28 cellular contexts compared by ENCODE assay signal in the genomic region with DNA sequence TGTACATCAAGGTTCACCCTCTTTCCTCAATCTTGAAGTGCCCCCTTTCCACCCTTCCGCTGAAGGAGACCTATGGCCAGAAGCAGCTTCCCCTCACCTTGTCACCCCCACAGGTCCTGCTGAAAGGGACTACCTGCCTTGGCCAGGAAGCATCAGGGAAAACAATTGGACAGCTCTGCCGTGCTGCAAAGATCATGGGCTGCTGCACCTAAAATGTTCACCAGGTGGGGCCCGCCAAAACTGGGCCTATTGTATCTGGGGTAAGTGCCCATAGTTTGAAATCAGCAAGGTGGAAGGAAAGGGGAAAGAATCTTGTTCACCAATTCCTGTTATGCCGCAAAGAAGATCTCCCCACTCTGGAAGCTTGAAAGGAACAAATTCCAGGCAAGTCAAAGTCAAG. TPM values are rescaled to one million over a fixed set of nuclear protein-coding genes. Genes with fewer than 3 reads are reported as not detected.
"Had no signal": no experiment of that assay in that cellular context is flagged by ENCODE, and none has a peak within 500 bp of the region (broad histone marks: within the 10 kb centered on the region; RNA-seq: fewer than 3 reads in every experiment).

No MANE protein-coding gene starts in this region.

- H3K9me3 Mint-ChIP-seq: stimulated activated effector memory CD8-positive, alpha-beta T cell treated with anti-CD3 and anti-CD28 coated beads, Interleukin-12 subunit alpha, Interleukin-12 subunit beta, amount 100 ng/mL, for 72 hours; stimulated activated memory B cell treated with anti-CD40 and anti-IgM and Interleukin-4, amounts not matched to agents 10 μg/mL and 1 μg/mL and 100 μg/mL, for 72 hours; stimulated activated naive B cell treated with anti-CD40 and anti-IgM and Interleukin-4, amounts not matched to agents 10 μg/mL and 1 μg/mL and 100 μg/mL, for 72 hours; stimulated activated naive CD8-positive, alpha-beta T cell treated with anti-CD3 and anti-CD28 coated beads, Interleukin-15, amount 100 ng/mL, for 72 hours; stimulated activated naive CD8-positive, alpha-beta T cell treated with anti-CD3 and anti-CD28 coated beads, Interleukin-15, Interleukin-2, amounts not matched to agents 100 ng/mL and 50 ng/mL, for 24 hours; type B pancreatic cell had no signal

- H3K9me3 ChIP-seq: stomach, suprapubic skin, testis, thoracic aorta, thyroid gland, tibial artery, tibial nerve, transverse colon, upper lobe of left lung, upper lobe of right lung, uterus, vagina had no signal

- H3K4me3 Mint-ChIP-seq: stimulated activated effector memory CD8-positive, alpha-beta T cell treated with anti-CD3 and anti-CD28 coated beads, Interleukin-12 subunit alpha, Interleukin-12 subunit beta, amount 100 ng/mL, for 72 hours; stimulated activated memory B cell treated with anti-CD40 and anti-IgM and Interleukin-4, amounts not matched to agents 10 μg/mL and 1 μg/mL and 100 μg/mL, for 72 hours; stimulated activated naive B cell treated with anti-CD40 and anti-IgM and Interleukin-4, amounts not matched to agents 10 μg/mL and 1 μg/mL and 100 μg/mL, for 72 hours; stimulated activated naive CD8-positive, alpha-beta T cell treated with anti-CD3 and anti-CD28 coated beads, Interleukin-15, amount 100 ng/mL, for 72 hours; stimulated activated naive CD8-positive, alpha-beta T cell treated with anti-CD3 and anti-CD28 coated beads, Interleukin-15, Interleukin-2, amounts not matched to agents 100 ng/mL and 50 ng/mL, for 24 hours; type B pancreatic cell had no signal

- H3K36me3 Mint-ChIP-seq: stimulated activated effector memory CD8-positive, alpha-beta T cell treated with anti-CD3 and anti-CD28 coated beads, Interleukin-12 subunit alpha, Interleukin-12 subunit beta, amount 100 ng/mL, for 72 hours; stimulated activated memory B cell treated with anti-CD40 and anti-IgM and Interleukin-4, amounts not matched to agents 10 μg/mL and 1 μg/mL and 100 μg/mL, for 72 hours; stimulated activated naive B cell treated with anti-CD40 and anti-IgM and Interleukin-4, amounts not matched to agents 10 μg/mL and 1 μg/mL and 100 μg/mL, for 72 hours; type B pancreatic cell had no signal

- ATAC-seq: stimulated activated effector memory CD8-positive, alpha-beta T cell treated with anti-CD3 and anti-CD28 coated beads, Interleukin-12 subunit alpha, Interleukin-12 subunit beta, amount 100 ng/mL, for 72 hours; stimulated activated memory B cell treated with anti-CD40 and anti-IgM and Interleukin-4, amounts not matched to agents 10 μg/mL and 1 μg/mL and 100 μg/mL, for 72 hours; stimulated activated naive B cell treated with anti-CD40 and anti-IgM and Interleukin-4, amounts not matched to agents 10 μg/mL and 1 μg/mL and 100 μg/mL, for 72 hours; stimulated activated naive CD8-positive, alpha-beta T cell treated with anti-CD3 and anti-CD28 coated beads, Interleukin-15, amount 100 ng/mL, for 72 hours; stimulated activated naive CD8-positive, alpha-beta T cell treated with anti-CD3 and anti-CD28 coated beads, Interleukin-15, Interleukin-2, amounts not matched to agents 100 U/mL and 50 U/mL, for 24 hours; upper lobe of right lung had no signal

- H3K4me1 Mint-ChIP-seq: stimulated activated effector memory CD8-positive, alpha-beta T cell treated with anti-CD3 and anti-CD28 coated beads, Interleukin-12 subunit alpha, Interleukin-12 subunit beta, amount 100 ng/mL, for 72 hours; stimulated activated memory B cell treated with anti-CD40 and anti-IgM and Interleukin-4, amounts not matched to agents 10 μg/mL and 1 μg/mL and 100 μg/mL, for 72 hours; stimulated activated naive B cell treated with anti-CD40 and anti-IgM and Interleukin-4, amounts not matched to agents 10 μg/mL and 1 μg/mL and 100 μg/mL, for 72 hours; stimulated activated naive CD8-positive, alpha-beta T cell treated with anti-CD3 and anti-CD28 coated beads, Interleukin-15, amount 100 ng/mL, for 72 hours had no signal

- H3K27ac ChIP-seq: stomach, suprapubic skin, testis, thoracic aorta, thyroid gland, tibial artery, tibial nerve, transverse colon, upper lobe of left lung, upper lobe of right lung, uterus, vagina had no signal

- H3K4me3 ChIP-seq: stomach, suprapubic skin, testis, thoracic aorta, thyroid gland, tibial artery, tibial nerve, transverse colon, upper lobe of left lung, upper lobe of right lung, uterus, vagina had no signal

- H3K36me3 ChIP-seq: stomach, suprapubic skin, thoracic aorta, thyroid gland, tibial artery, tibial nerve, transverse colon, upper lobe of left lung, upper lobe of right lung, uterus, vagina had no signal

- H3K27me3 ChIP-seq: stomach, suprapubic skin, testis, thyroid gland, tibial artery, tibial nerve, transverse colon, upper lobe of left lung, upper lobe of right lung, uterus, vagina had no signal

- DNase-seq: stimulated activated CD4-positive, alpha-beta T cell treated with anti-CD3 and anti-CD28 coated beads, Interleukin-2, amount 100 ng/mL, for 48 hours; stimulated activated CD4-positive, alpha-beta T cell treated with anti-CD3 and anti-CD28 coated beads, Interleukin-4, amount 100 ng/mL, for 1 hour; stimulated activated CD4-positive, alpha-beta T cell treated with anti-CD3 and anti-CD28 coated beads, Interleukin-4, amount 100 ng/mL, for 24 hours; stimulated activated CD4-positive, alpha-beta T cell treated with anti-CD3 and anti-CD28 coated beads, Interleukin-4, amount 100 ng/mL, for 4 hours; stimulated activated CD8-positive, alpha-beta memory T cell treated with anti-CD3 and anti-CD28 coated beads, Interleukin-4, amount 100 ng/mL, for 48 hours; stimulated activated naive B cell treated with anti-CD40 and anti-IgM and Interleukin-4, amounts not matched to agents 10 μg/mL and 1 μg/mL and 100 μg/mL, for 72 hours; stimulated activated naive CD4-positive, alpha-beta T cell; stimulated activated naive CD4-positive, alpha-beta T cell treated with Interleukin-2 at 50 U/mL for 16 hours; stimulated activated naive CD8-positive, alpha-beta T cell treated with anti-CD3 and anti-CD28 coated beads, Interleukin-15, amount 100 ng/mL, for 72 hours; stimulated activated naive CD8-positive, alpha-beta T cell treated with anti-CD3 and anti-CD28 coated beads, Interleukin-15, Interleukin-2, amounts not matched to agents 100 U/mL and 50 U/mL, for 24 hours; stomach; testis; thyroid gland; tibial artery; transverse colon; trophoblast cell; upper lobe of left lung; upper lobe of right lung; uterus had no signal

- FAIRE-seq: urothelium cell line had no signal

- H3K27ac Mint-ChIP-seq: stimulated activated effector memory CD8-positive, alpha-beta T cell treated with anti-CD3 and anti-CD28 coated beads, Interleukin-12 subunit alpha, Interleukin-12 subunit beta, amount 100 ng/mL, for 72 hours; stimulated activated memory B cell treated with anti-CD40 and anti-IgM and Interleukin-4, amounts not matched to agents 10 μg/mL and 1 μg/mL and 100 μg/mL, for 72 hours; stimulated activated naive B cell treated with anti-CD40 and anti-IgM and Interleukin-4, amounts not matched to agents 10 μg/mL and 1 μg/mL and 100 μg/mL, for 72 hours; stimulated activated naive CD8-positive, alpha-beta T cell treated with anti-CD3 and anti-CD28 coated beads, Interleukin-15, amount 100 ng/mL, for 72 hours; stimulated activated naive CD8-positive, alpha-beta T cell treated with anti-CD3 and anti-CD28 coated beads, Interleukin-15, Interleukin-2, amounts not matched to agents 100 ng/mL and 50 ng/mL, for 24 hours; type B pancreatic cell had no signal

- H3K4me1 ChIP-seq: stomach, suprapubic skin, testis, thyroid gland, tibial artery, tibial nerve, transverse colon, upper lobe of left lung, upper lobe of right lung, uterus, vagina had no signal

- H3K27me3 Mint-ChIP-seq: stimulated activated memory B cell treated with anti-CD40 and anti-IgM and Interleukin-4, amounts not matched to agents 10 μg/mL and 1 μg/mL and 100 μg/mL, for 72 hours; stimulated activated naive B cell treated with anti-CD40 and anti-IgM and Interleukin-4, amounts not matched to agents 10 μg/mL and 1 μg/mL and 100 μg/mL, for 72 hours; stimulated activated naive CD8-positive, alpha-beta T cell treated with anti-CD3 and anti-CD28 coated beads, Interleukin-15, amount 100 ng/mL, for 72 hours; stimulated activated naive CD8-positive, alpha-beta T cell treated with anti-CD3 and anti-CD28 coated beads, Interleukin-15, Interleukin-2, amounts not matched to agents 100 ng/mL and 50 ng/mL, for 24 hours; type B pancreatic cell had no signal

RNA-seq across cellular contexts. Expression of gene GRIA3, which starts 18.4 kb away (rescaled TPM):
- total RNA-seq: upper lobe of right lung had no signal
